1 cellular context compared by ENCODE assay signal in genomic region chr5:143213851-143214363, GRCh38.
TF ChIP-seq lines count a peak whose summit lies in the region.

No MANE protein-coding gene starts in this region.

TF ChIP-seq in K562, 482 proteins besides CTCF, POLR2A, EP300 and RAD21 (continued from another document):
- TF ChIP-seq, protein P1, sequence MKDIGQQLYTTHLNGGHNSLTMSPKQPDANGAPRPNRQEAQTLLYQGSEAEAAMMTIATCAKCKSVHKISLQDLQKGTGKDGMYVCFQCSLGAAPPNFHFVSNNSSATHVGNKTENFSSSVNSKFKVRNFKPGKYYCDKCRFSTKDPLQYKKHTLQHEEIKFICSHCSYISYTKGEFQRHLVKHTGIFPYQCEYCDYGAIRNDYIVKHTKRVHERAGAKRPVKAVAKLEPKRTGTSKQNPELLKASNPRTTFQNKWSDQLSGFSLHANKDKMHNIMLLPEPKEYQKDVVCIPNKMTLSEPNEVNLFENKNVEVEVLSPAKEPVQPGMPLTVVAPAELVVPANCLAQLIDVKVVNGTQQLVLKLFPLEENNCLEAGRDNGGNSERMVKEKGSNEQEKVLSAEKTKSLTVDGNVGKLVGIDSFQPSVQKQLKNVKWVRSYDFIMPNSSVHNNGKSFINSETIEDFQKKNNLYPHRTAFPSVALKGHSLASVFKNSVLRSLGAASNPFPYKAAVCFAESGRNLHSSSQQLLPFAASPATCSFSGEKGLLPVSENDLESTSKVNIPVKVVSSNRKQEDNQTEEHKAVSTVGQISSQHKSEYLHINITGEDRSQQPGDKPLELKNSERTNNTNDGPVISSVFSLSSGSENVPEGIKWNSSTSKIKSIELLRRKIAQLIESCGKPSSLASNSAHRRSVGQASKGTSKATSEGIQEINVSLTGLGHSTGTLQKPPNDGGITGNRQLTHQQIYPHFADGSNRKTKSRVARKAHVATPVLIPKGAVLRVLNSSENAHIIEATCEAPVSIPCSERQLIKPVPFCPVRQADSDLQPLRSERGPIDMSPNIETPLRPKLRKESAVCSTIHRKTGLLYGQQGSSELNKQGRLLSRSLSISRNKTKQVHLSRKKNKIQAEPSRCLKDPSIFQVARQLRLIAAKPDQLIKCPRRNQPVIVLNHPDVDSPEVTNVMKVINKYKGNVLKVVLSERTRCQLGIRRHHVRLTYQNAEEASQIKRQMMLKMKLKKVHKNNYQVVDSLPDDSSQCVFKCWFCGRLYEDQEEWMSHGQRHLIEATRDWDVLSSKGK (CRISPR knock-in tag; IDR thresholded peaks at IDR 0.05): no peak
- no peak for TF ChIP-seq PHF21A (IDR thresholded peaks at IDR 0.05; ENCODE audit: borderline replicate concordance, low read depth)
- TF ChIP-seq TAF7 (tag; IDR thresholded peaks at IDR 0.05): no peak
- no peak for TF ChIP-seq BMI1 (IDR thresholded peaks at IDR 0.05; ENCODE audit: low read length)
- no peak for TF ChIP-seq ZSCAN29 (IDR thresholded peaks at IDR 0.05)
- no peak for TF ChIP-seq POLR3A (IDR thresholded peaks at IDR 0.05; ENCODE audit: borderline replicate concordance, extremely low read depth, insufficient read depth, insufficient read length)
- TF ChIP-seq KDM5B (IDR thresholded peaks at IDR 0.05; ENCODE audit: insufficient replicate concordance, low read depth, low read length): no peak
- TF ChIP-seq POLR2G (IDR thresholded peaks at IDR 0.05; ENCODE audit: low read depth, low read length): no peak
- no peak for TF ChIP-seq ELK1 (CRISPR knock-in tag; IDR thresholded peaks at IDR 0.05)
- TF ChIP-seq POLR3G (IDR thresholded peaks at IDR 0.05; ENCODE audit: extremely low read depth, insufficient read length, insufficient replicate concordance): no peak
- no peak for TF ChIP-seq DIDO1 (tag; IDR thresholded peaks at IDR 0.05; ENCODE audit: low read depth)
- no peak for TF ChIP-seq HMG20B (CRISPR knock-in tag; IDR thresholded peaks at IDR 0.05)
- TF ChIP-seq BRF1 (IDR thresholded peaks at IDR 0.05; ENCODE audit: borderline replicate concordance, extremely low read depth, insufficient read length): no peak
- no peak for TF ChIP-seq ZNF695 (CRISPR knock-in tag; IDR thresholded peaks at IDR 0.05)
- TF ChIP-seq, protein P2, sequence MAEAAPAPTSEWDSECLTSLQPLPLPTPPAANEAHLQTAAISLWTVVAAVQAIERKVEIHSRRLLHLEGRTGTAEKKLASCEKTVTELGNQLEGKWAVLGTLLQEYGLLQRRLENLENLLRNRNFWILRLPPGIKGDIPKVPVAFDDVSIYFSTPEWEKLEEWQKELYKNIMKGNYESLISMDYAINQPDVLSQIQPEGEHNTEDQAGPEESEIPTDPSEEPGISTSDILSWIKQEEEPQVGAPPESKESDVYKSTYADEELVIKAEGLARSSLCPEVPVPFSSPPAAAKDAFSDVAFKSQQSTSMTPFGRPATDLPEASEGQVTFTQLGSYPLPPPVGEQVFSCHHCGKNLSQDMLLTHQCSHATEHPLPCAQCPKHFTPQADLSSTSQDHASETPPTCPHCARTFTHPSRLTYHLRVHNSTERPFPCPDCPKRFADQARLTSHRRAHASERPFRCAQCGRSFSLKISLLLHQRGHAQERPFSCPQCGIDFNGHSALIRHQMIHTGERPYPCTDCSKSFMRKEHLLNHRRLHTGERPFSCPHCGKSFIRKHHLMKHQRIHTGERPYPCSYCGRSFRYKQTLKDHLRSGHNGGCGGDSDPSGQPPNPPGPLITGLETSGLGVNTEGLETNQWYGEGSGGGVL (CRISPR knock-in tag; IDR thresholded peaks at IDR 0.05): no peak
- no peak for TF ChIP-seq ELF2 (CRISPR knock-in tag; IDR thresholded peaks at IDR 0.05)
- TF ChIP-seq, protein P3, sequence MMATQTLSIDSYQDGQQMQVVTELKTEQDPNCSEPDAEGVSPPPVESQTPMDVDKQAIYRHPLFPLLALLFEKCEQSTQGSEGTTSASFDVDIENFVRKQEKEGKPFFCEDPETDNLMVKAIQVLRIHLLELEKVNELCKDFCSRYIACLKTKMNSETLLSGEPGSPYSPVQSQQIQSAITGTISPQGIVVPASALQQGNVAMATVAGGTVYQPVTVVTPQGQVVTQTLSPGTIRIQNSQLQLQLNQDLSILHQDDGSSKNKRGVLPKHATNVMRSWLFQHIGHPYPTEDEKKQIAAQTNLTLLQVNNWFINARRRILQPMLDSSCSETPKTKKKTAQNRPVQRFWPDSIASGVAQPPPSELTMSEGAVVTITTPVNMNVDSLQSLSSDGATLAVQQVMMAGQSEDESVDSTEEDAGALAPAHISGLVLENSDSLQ (IDR thresholded peaks at IDR 0.05): no peak
- TF ChIP-seq RBM34 (IDR thresholded peaks at IDR 0.05; ENCODE audit: borderline replicate concordance, insufficient read depth, low read length): no peak
- no peak; the same call in 1 of the 2 replicates for TF ChIP-seq MAFK (IDR thresholded peaks at IDR 0.05; ENCODE audit: low read length)
TF ChIP-seq in K562: peak in this region for 32.
